Comparison of ENCODE assay signal across 26 cellular contexts in genomic region chr12:52162971-52163370, GRCh38. TPM values are rescaled to one million over a fixed set of nuclear protein-coding genes. Genes with fewer than 3 reads are reported as not detected.
DNase-seq lines count a peak whose midpoint lies in the region; ATAC-seq and TF ChIP-seq lines count a peak whose summit lies in the region.
"Had no signal": no experiment of that assay in that cellular context is flagged by ENCODE, and none has a peak within 500 bp of the region (broad histone marks: within the 10 kb centered on the region; RNA-seq: fewer than 3 reads in every experiment).

No MANE protein-coding gene starts in this region.

- H3K4me2 ChIP-seq in HCT116 (ENCODE audit: low read length) (peak overlapping the region; percentile 4; the same call in 1 of the 2 replicates), neural progenitor cell (no peak overlapping the region)
- H3K4me2 ChIP-seq: BLaER1 had no signal

- H3K27me3 Mint-ChIP-seq in neural progenitor cell (ENCODE audit: insufficient read depth, low read depth): peaks cover 11% of the 10 kb centered on the region
- H3K27me3 Mint-ChIP-seq: activated naive CD8-positive, alpha-beta T cell treated with anti-CD3 and anti-CD28 coated beads, Interleukin-2, amount 50 U/mL, for 24 hours had no signal

- no peaks in the 10 kb centered on the region for H3K9me2 ChIP-seq in HCT116 (ENCODE audit: insufficient read depth)

- peaks cover 18% of the 10 kb centered on the region for H3K4me1 Mint-ChIP-seq in neural progenitor cell

- H2AFZ ChIP-seq in HCT116 (ENCODE audit: low read depth, low read length, poor library complexity, severe bottlenecking) (no peak overlapping the region), neural progenitor cell (replicated peaks) (no peak overlapping the region)

- no peaks in the 10 kb centered on the region for H3K36me3 ChIP-seq in HCT116 (ENCODE audit: control insufficient read depth in 1 of 2, insufficient read depth in 2 of 2, low read length in 2 of 2)
- no peaks in the 10 kb centered on the region for H3K36me3 ChIP-seq in neural progenitor cell
- no peaks in the 10 kb centered on the region for H3K36me3 ChIP-seq in body of pancreas (replicated peaks in 1 of 2; ENCODE audit: insufficient read depth in 1 of 2, low read depth in 2 of 2)
- H3K36me3 ChIP-seq: BLaER1, pancreas had no signal

- CTCF ChIA-PET in HCT116 (lab: Charles Lee): interaction anchor here (1.0 kb wide), 1 partner anchor 18 kb away, joined by 4 read pairs; no protein-coding TSS in a partner anchor

- H3K27me3 ChIP-seq in HCT116 (ENCODE audit: insufficient read depth, low read length) (peaks cover 7% of the 10 kb centered on the region; the same call in 1 of the 2 replicates), neural progenitor cell (no peaks in the 10 kb centered on the region), body of pancreas (no peaks in the 10 kb centered on the region)
- H3K27me3 ChIP-seq: BLaER1, pancreas had no signal

- DNase-seq in HCT116 (ENCODE audit: low read depth, low spot score) (no peak), NCI-H69 (lab: John Stamatoyannopoulos, UW) (peak; percentile 25), dermis blood vessel endothelial cell (peak; percentile 82), neural progenitor cell (ENCODE audit: low spot score) (peak; percentile 34), T-helper 2 cell (no peak), T-helper 1 cell (no peak), body of pancreas (no peak)
- DNase-seq: activated CD4-positive, alpha-beta T cell treated with anti-CD3 and anti-CD28 coated beads for 1 hour; activated effector memory CD4-positive, alpha-beta T cell treated with anti-CD3 and anti-CD28 coated beads, Interleukin-2, amount 50 U/mL, for 16 hours; activated naive CD8-positive, alpha-beta T cell treated with anti-CD3 and anti-CD28 coated beads, Interleukin-2, amount 50 U/mL, for 24 hours; DMS 273 treated with DMSO at 0.1 percent for 48 hours; HCEC 1CT; hippocampal formation; NCI-H1436; NCI-H446; NCI-H774; stimulated activated naive CD4-positive, alpha-beta T cell had no signal

- H3K9ac ChIP-seq in HCT116 (ENCODE audit: low read length) (peak overlapping the region; percentile 5; the same call in 1 of the 2 replicates), neural progenitor cell (no peak overlapping the region)
- H3K9ac ChIP-seq: BLaER1 had no signal

- no peaks in the 10 kb centered on the region for H3K36me3 Mint-ChIP-seq in neural progenitor cell
- H3K36me3 Mint-ChIP-seq: natural killer cell treated with Interleukin-12 subunit alpha and Interleukin-12 subunit beta and Interleukin-15 and Interleukin-18, amount 100 ng/mL, for 72 hours had no signal

- intact Hi-C loops in HCT116 (cut with micrococcal nuclease): no loop called here
- intact Hi-C loops in body of pancreas (cut with DNase I): no loop called here

- peaks cover 33 to 62% of the 10 kb centered on the region in 2 experiments for H3K4me1 ChIP-seq in HCT116 (ENCODE audit: control insufficient read depth in 1 of 2, insufficient read depth in 2 of 2, low read length in 2 of 2)
- no peaks in the 10 kb centered on the region for H3K4me1 ChIP-seq in neural progenitor cell
- H3K4me1 ChIP-seq in body of pancreas: peaks cover 13% of the 10 kb centered on the region

- H3K79me2 ChIP-seq in HCT116 (ENCODE audit: insufficient read depth, low read length): no peaks in the 10 kb centered on the region
- no peaks in the 10 kb centered on the region for H3K79me2 ChIP-seq in neural progenitor cell (ENCODE audit: low read depth)

- no peak overlapping the region for H3K4me3 Mint-ChIP-seq in neural progenitor cell
- H3K4me3 Mint-ChIP-seq: activated naive CD8-positive, alpha-beta T cell treated with anti-CD3 and anti-CD28 coated beads, Interleukin-2, amount 50 U/mL, for 24 hours; natural killer cell treated with Interleukin-12 subunit alpha and Interleukin-12 subunit beta and Interleukin-15 and Interleukin-18, amount 100 ng/mL, for 72 hours had no signal

- H3K4me3 ChIP-seq in HCT116 (replicated peaks in 1 of 2; ENCODE audit: low read depth in 1 of 2, low read length in 2 of 2): no peak overlapping the region
- H3K4me3 ChIP-seq in neural progenitor cell: no peak overlapping the region
- no peak overlapping the region for H3K4me3 ChIP-seq in body of pancreas
- H3K4me3 ChIP-seq: BLaER1, lung, pancreas, SK-N-MC, skin epidermis had no signal

- POLR2A ChIA-PET in HCT116 (lab: Charles Lee): interaction anchor here (1.3 kb wide), 1 partner anchor 52 kb away, joined by 3 read pairs; no protein-coding TSS in a partner anchor

- H3F3A ChIP-seq in neural progenitor cell (ENCODE audit: low read depth): peaks cover 6% of the 10 kb centered on the region

- 59 to 67% methylated on average over 2 of the region's 2 CpGs for WGBS in body of pancreas, 2 donors

- H3K27ac ChIP-seq in HCT116 (ENCODE audit: low read depth, low read length): no peak overlapping the region
- H3K27ac ChIP-seq in neural progenitor cell: peak overlapping the region; percentile 70
- no peak overlapping the region for H3K27ac ChIP-seq in body of pancreas
- H3K27ac ChIP-seq: BLaER1, SK-N-MC had no signal

- no peak for ATAC-seq in HCT116
- ATAC-seq in GM18511 (IDR thresholded peaks at IDR 0.05; ENCODE audit: unreplicated experiment): no peak
- ATAC-seq in body of pancreas: no peak

- no TSS peak for BruUV-seq in HCT116 (replicated peaks; lab: Mats Ljungman, UMichigan)

- no peak for TF ChIP-seq RAD21 in HCT116 (IDR thresholded peaks at IDR 0.05; ENCODE audit: low read depth)

- TF ChIP-seq CTCF in HCT116 (IDR thresholded peaks at IDR 0.05 in 2 of 3, conservative IDR thresholded peaks at IDR 0.05 in 1 of 3; ENCODE audit: borderline replicate concordance in 1 of 3, insufficient read depth in 1 of 3, low read depth in 2 of 3, low read length in 2 of 3) (no peak), neural progenitor cell (IDR thresholded peaks at IDR 0.05) (no peak), body of pancreas (IDR thresholded peaks at IDR 0.05) (no peak)

- no peak for TF ChIP-seq POLR2A in HCT116 (IDR thresholded peaks at IDR 0.05; ENCODE audit: borderline replicate concordance, extremely low read depth, insufficient read depth, insufficient read length)
- no peak for TF ChIP-seq POLR2A in body of pancreas (IDR thresholded peaks at IDR 0.05)

- H3K9me3 ChIP-seq in HCT116 (ENCODE audit: control insufficient read depth in 1 of 2, insufficient read depth in 1 of 2, low read depth in 1 of 2, low read length in 2 of 2): no peaks in the 10 kb centered on the region
- no peaks in the 10 kb centered on the region for H3K9me3 ChIP-seq in neural progenitor cell (ENCODE audit: low read depth)
- no peaks in the 10 kb centered on the region for H3K9me3 ChIP-seq in body of pancreas
- H3K9me3 ChIP-seq: BLaER1, pancreas had no signal

- H3K27ac Mint-ChIP-seq in neural progenitor cell: peak overlapping the region; percentile 84
- H3K27ac Mint-ChIP-seq: activated naive CD8-positive, alpha-beta T cell treated with anti-CD3 and anti-CD28 coated beads, Interleukin-2, amount 50 U/mL, for 24 hours had no signal

- H4K20me1 ChIP-seq in HCT116 (ENCODE audit: insufficient read depth) (no peaks in the 10 kb centered on the region), neural progenitor cell (ENCODE audit: low read depth) (no peaks in the 10 kb centered on the region)
- H4K20me1 ChIP-seq: BLaER1 had no signal

- H3K9me3 Mint-ChIP-seq in neural progenitor cell: no peaks in the 10 kb centered on the region
- H3K9me3 Mint-ChIP-seq: activated naive CD8-positive, alpha-beta T cell treated with anti-CD3 and anti-CD28 coated beads, Interleukin-2, amount 50 U/mL, for 24 hours; natural killer cell treated with Interleukin-12 subunit alpha and Interleukin-12 subunit beta and Interleukin-15 and Interleukin-18, amount 100 ng/mL, for 72 hours; T-helper 2 cell treated with Interferon-gamma antibody and Interleukin-4, amounts not matched to agents 5 μg/mL and 100 μg/mL, for 36 hours had no signal

- RAD21 ChIA-PET in HCT116 (lab: Charles Lee; ENCODE audit: low non-redundant PET in 1 of 2, low total read pairs in 2 of 2, uncharacterized antibody in 2 of 2, unreplicated experiment in 2 of 2): no interaction called here

TF ChIP-seq in HCT116, 20 proteins besides CTCF, POLR2A, EP300 and RAD21:
- TF ChIP-seq TCF7L2 (IDR thresholded peaks at IDR 0.05; ENCODE audit: borderline replicate concordance, extremely low read depth, insufficient read depth, insufficient read length) (no peak), EGR1 (IDR thresholded peaks at IDR 0.05; ENCODE audit: low read depth) (no peak), EZH2 (IDR thresholded peaks at IDR 0.05) (no peak), ZNF274 (IDR thresholded peaks at IDR 0.05; ENCODE audit: low read depth, low read length) (no peak), REST (IDR thresholded peaks at IDR 0.05; ENCODE audit: low read depth) (no peak)

RNA-seq across cellular contexts. Expression of gene KRT80, which starts 28.8 kb away (rescaled TPM):
- total RNA-seq in HCT116 (2021; ENCODE audit: unreplicated experiment) (8.8 TPM), dermis blood vessel endothelial cell (0.17 and 1.2 TPM in 2 replicates), neural progenitor cell (ENCODE audit: low replicate concordance) (0.12 TPM in 1 of 2 replicates, not detected in the other), body of pancreas (10 to 100 TPM; 10.2 to 11.9 TPM)
- 14.4 and 24.3 TPM in 2 replicates for polyA plus RNA-seq in HCT116 (2012)
- total RNA-seq: activated CD8-positive, alpha-beta memory T cell treated with anti-CD3 and anti-CD28 coated beads for 36 hours; natural killer cell treated with Interleukin-12 subunit alpha and Interleukin-12 subunit beta and Interleukin-15 and Interleukin-18, amount 100 ng/mL, for 72 hours had no signal

Comparison
In these comparisons a context has a peak if more than half of its experiments do, and no peak if none do; other contexts are left out.
1. DNase-seq: peak in NCI-H69 (single experiment), dermis blood vessel endothelial cell (single experiment) and neural progenitor cell (single experiment); none in HCT116 (single experiment), T-helper 2 cell (0 of 5), T-helper 1 cell (0 of 5) and body of pancreas (0 of 4).